10 cellular contexts compared by ENCODE assay signal in the genomic region with DNA sequence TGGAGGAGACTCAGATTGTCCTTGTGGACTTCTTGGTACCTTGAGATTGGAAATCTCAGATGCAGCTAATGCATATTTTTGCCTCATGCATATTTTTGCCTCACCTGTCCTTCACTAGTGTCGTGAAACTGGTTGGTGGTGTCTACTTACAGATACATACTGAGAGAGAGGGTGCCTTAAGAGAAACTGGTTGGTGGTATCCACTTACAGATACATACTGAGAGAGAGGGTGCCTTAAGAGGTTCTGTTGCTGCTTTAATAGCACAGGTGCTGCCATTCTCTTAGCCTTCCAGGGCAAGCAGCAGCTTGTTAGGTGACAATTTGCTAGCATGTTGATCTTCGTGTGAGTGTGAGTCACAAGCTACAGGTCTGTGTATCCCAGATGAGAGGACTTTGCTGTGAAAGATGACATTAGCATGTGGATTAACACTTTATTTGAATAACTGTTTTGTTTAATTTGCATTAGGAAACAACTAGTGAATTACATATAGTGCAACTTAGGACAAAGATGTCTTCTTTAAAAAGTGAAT. TPM values are rescaled to one million over a fixed set of nuclear protein-coding genes. Genes with fewer than 3 reads are reported as not detected.
DNase-seq lines count a peak whose midpoint lies in the region; ATAC-seq and TF ChIP-seq lines count a peak whose summit lies in the region.
"Had no signal": no experiment of that assay in that cellular context is flagged by ENCODE, and none has a peak within 500 bp of the region (broad histone marks: within the 10 kb centered on the region; RNA-seq: fewer than 3 reads in every experiment).

No MANE protein-coding gene starts in this region.

- ATAC-seq in GM19452 (IDR thresholded peaks at IDR 0.05; ENCODE audit: unreplicated experiment) (no peak), HG03342 (IDR thresholded peaks at IDR 0.05; ENCODE audit: unreplicated experiment) (no peak)
- ATAC-seq: activated naive CD4-positive, alpha-beta T cell treated with anti-CD3 and anti-CD28 coated beads, Interleukin-2, amount 50 U/mL, for 72 hours had no signal

- TF ChIP-seq CTCF in cardiac muscle cell (IDR thresholded peaks at IDR 0.05; ENCODE audit: low read depth, low read length), result no peak
- TF ChIP-seq CTCF in left ventricle myocardium inferior (IDR thresholded peaks at IDR 0.05; ENCODE audit: borderline replicate concordance), result no peak
- no peak for TF ChIP-seq CTCF in epithelial cell of esophagus (IDR thresholded peaks at IDR 0.05; ENCODE audit: insufficient read depth, low read depth, low read length, missing control alignments)
- no peak for TF ChIP-seq CTCF in type B pancreatic cell (conservative IDR thresholded peaks at IDR 0.05)

- peaks cover 26% of the 10 kb centered on the region for H3K4me1 Mint-ChIP-seq in type B pancreatic cell (ENCODE audit: unreplicated experiment)

- H3K9me3 ChIP-seq in cardiac muscle cell (ENCODE audit: low read depth), result no peaks in the 10 kb centered on the region
- no peaks in the 10 kb centered on the region for H3K9me3 ChIP-seq in left ventricle myocardium inferior (replicated peaks)

- H3K27me3 Mint-ChIP-seq in type B pancreatic cell, result no peaks in the 10 kb centered on the region

- H3K36me3 ChIP-seq in cardiac muscle cell (peaks cover 4% of the 10 kb centered on the region), left ventricle myocardium inferior (no peaks in the 10 kb centered on the region)

- peak overlapping the region; percentile 21 for H3K27ac Mint-ChIP-seq in type B pancreatic cell

- H3K36me3 Mint-ChIP-seq in type B pancreatic cell, result peaks cover 13% of the 10 kb centered on the region

- DNase-seq in cardiac muscle cell (ENCODE audit: low read depth in 1 of 2, low spot score in 1 of 2) (no peak), left ventricle myocardium inferior (no peak), NCI-H526 treated with DMSO at 0.1 percent for 48 hours (lab: John Stamatoyannopoulos, UW) (peak; percentile 72), epithelial cell of esophagus (ENCODE audit: low read depth) (peak; percentile 93), type B pancreatic cell (ENCODE audit: extremely low spot score, unreplicated experiment) (no peak), NCI-H2227 treated with DMSO at 0.1 percent for 48 hours (lab: John Stamatoyannopoulos, UW) (no peak)
- DNase-seq: occipital lobe had no signal

- intact Hi-C loops in left ventricle myocardium inferior (cut with micrococcal nuclease), result no loop called here

- no peaks in the 10 kb centered on the region for H3K9me3 Mint-ChIP-seq in type B pancreatic cell
- H3K9me3 Mint-ChIP-seq: activated naive CD4-positive, alpha-beta T cell treated with anti-CD3 and anti-CD28 coated beads, Interleukin-2, amount 50 U/mL, for 72 hours had no signal

- H3K27ac ChIP-seq in cardiac muscle cell, result peak overlapping the region; percentile 18
- no peak overlapping the region for H3K27ac ChIP-seq in left ventricle myocardium inferior (replicated peaks)

- H3K4me3 Mint-ChIP-seq in type B pancreatic cell, result peak overlapping the region; percentile 98

- H3K4me3 ChIP-seq in cardiac muscle cell, result peak overlapping the region; percentile 77
- H3K4me3 ChIP-seq in left ventricle myocardium inferior, result no peak overlapping the region
- peak overlapping the region; percentile 69 for H3K4me3 ChIP-seq in epithelial cell of esophagus (ENCODE audit: low read length)

- no peaks in the 10 kb centered on the region for H3K27me3 ChIP-seq in cardiac muscle cell
- no peaks in the 10 kb centered on the region for H3K27me3 ChIP-seq in left ventricle myocardium inferior (ENCODE audit: low read depth)

- H3K4me1 ChIP-seq in cardiac muscle cell (ENCODE audit: low read depth) (peaks cover 11% of the 10 kb centered on the region), left ventricle myocardium inferior (peaks cover 28% of the 10 kb centered on the region)

RNA-seq across cellular contexts. Expression of a gene that starts 1.4 kb away (rescaled TPM):
- total RNA-seq in cardiac muscle cell (34.1 and 246 TPM in 2 replicates), left ventricle myocardium inferior (0.88 TPM), type B pancreatic cell (ENCODE audit: low replicate concordance) (34.5 and 100 TPM in 2 replicates)
- polyA plus RNA-seq in cardiac muscle cell, result 69.8 and 618 TPM in 2 replicates

RNA-seq across cellular contexts. Expression of a gene that starts 4.2 kb away (rescaled TPM):
- total RNA-seq in cardiac muscle cell (30.1 and 34.0 TPM in 2 replicates), left ventricle myocardium inferior (56.2 TPM), type B pancreatic cell (ENCODE audit: low replicate concordance) (37.7 and 45.7 TPM in 2 replicates)
- 44.7 and 49.7 TPM in 2 replicates for polyA plus RNA-seq in cardiac muscle cell

RNA-seq across cellular contexts. Expression of a gene that starts 23.2 kb away (rescaled TPM):
- total RNA-seq in cardiac muscle cell (6.3 and 8.8 TPM in 2 replicates), left ventricle myocardium inferior (4.9 TPM), type B pancreatic cell (ENCODE audit: low replicate concordance) (6.2 and 8.1 TPM in 2 replicates)
- 10.5 and 11.2 TPM in 2 replicates for polyA plus RNA-seq in cardiac muscle cell

RNA-seq across cellular contexts. Expression of a gene that starts 52.7 kb away (rescaled TPM):
- total RNA-seq in cardiac muscle cell, result not detected in 2 replicates
- polyA plus RNA-seq in cardiac muscle cell, result 0.24 TPM in 1 of 2 replicates, not detected in the other
- total RNA-seq in left ventricle myocardium inferior, result 1.4 TPM
- 0.21 and 0.31 TPM in 2 replicates for total RNA-seq in type B pancreatic cell (ENCODE audit: low replicate concordance)
- total RNA-seq: activated naive CD4-positive, alpha-beta T cell treated with anti-CD3 and anti-CD28 coated beads, Interleukin-2, amount 50 U/mL, for 72 hours had no signal

Comparison
In these comparisons a context has a peak if more than half of its experiments do, and no peak if none do; other contexts are left out.
1. RNA of a gene that starts 1.4 kb away (total RNA-seq): 34.1 to 246 TPM in cardiac muscle cell and 34.5 to 100 TPM in type B pancreatic cell; 0.88 TPM in left ventricle myocardium inferior (single experiment); every median in the first group is over 10 times any median in the second.
2. DNase-seq: peak in NCI-H526 treated with DMSO at 0.1 percent for 48 hours (single experiment) and epithelial cell of esophagus (single experiment); none in cardiac muscle cell (0 of 2), left ventricle myocardium inferior (single experiment), type B pancreatic cell (single experiment) and NCI-H2227 treated with DMSO at 0.1 percent for 48 hours (single experiment).